9 cellular contexts compared by ENCODE assay signal in genomic region chr1:207316622-207317510, GRCh38. TPM values are rescaled to one million over a fixed set of nuclear protein-coding genes. Genes with fewer than 3 reads are reported as not detected.
DNase-seq lines count a peak whose midpoint lies in the region; ATAC-seq and TF ChIP-seq lines count a peak whose summit lies in the region.
"Had no signal": no experiment of that assay in that cellular context is flagged by ENCODE, and none has a peak within 500 bp of the region (broad histone marks: within the 10 kb centered on the region; RNA-seq: fewer than 3 reads in every experiment).

No MANE protein-coding gene starts in this region.

- peak overlapping the region; percentile 0 for H3K27ac ChIP-seq in colonic mucosa
- peak overlapping the region; percentile 98 for H3K27ac ChIP-seq in neutrophil

- DNase-seq in Calu3 (peak; percentile 88), NCI-H2196 (lab: John Stamatoyannopoulos, UW; ENCODE audit: unreplicated experiment) (peak; percentile 55), colonic mucosa (peak; percentile 55), germinal center (ENCODE audit: low spot score) (no peak), nucleus accumbens (lab: John Stamatoyannopoulos, UW) (no peak)
- DNase-seq in natural killer cell treated with Interleukin-12 subunit alpha and Interleukin-12 subunit beta and Interleukin-15 and Interleukin-18, amount 100 ng/mL, for 72 hours (ENCODE audit: low spot score): no peak
- DNase-seq: NCI-H2227 treated with DMSO at 0.1 percent for 48 hours had no signal

- H3K4me3 ChIP-seq in colonic mucosa (no peak overlapping the region), neutrophil (ENCODE audit: low read depth in 1 of 2, low read length in 1 of 2) (peak overlapping the region; percentile 2 to 29)

- no peaks in the 10 kb centered on the region for H3K27me3 ChIP-seq in colonic mucosa
- no peaks in the 10 kb centered on the region for H3K27me3 ChIP-seq in neutrophil

- peak overlapping the region; percentile 66 for H3K27ac Mint-ChIP-seq in Calu3 (ENCODE audit: unreplicated experiment)
- H3K27ac Mint-ChIP-seq in natural killer cell treated with Interleukin-12 subunit alpha and Interleukin-12 subunit beta and Interleukin-15 and Interleukin-18, amount 100 ng/mL, for 72 hours: no peak overlapping the region

- no peak overlapping the region for H3K9ac ChIP-seq in colonic mucosa (ENCODE audit: low read depth in 2 of 2, low read length in 2 of 2)

- peak overlapping the region; percentile 17 for H3K4me3 Mint-ChIP-seq in Calu3 (ENCODE audit: low read depth, unreplicated experiment)
- no peak overlapping the region for H3K4me3 Mint-ChIP-seq in natural killer cell treated with Interleukin-12 subunit alpha and Interleukin-12 subunit beta and Interleukin-15 and Interleukin-18, amount 100 ng/mL, for 72 hours

- H3K9me3 ChIP-seq in colonic mucosa (no peaks in the 10 kb centered on the region), neutrophil (no peaks in the 10 kb centered on the region)

- H3K36me3 Mint-ChIP-seq in Calu3 (ENCODE audit: insufficient read depth, unreplicated experiment): peaks cover 38% of the 10 kb centered on the region
- H3K36me3 Mint-ChIP-seq in natural killer cell treated with Interleukin-12 subunit alpha and Interleukin-12 subunit beta and Interleukin-15 and Interleukin-18, amount 100 ng/mL, for 72 hours: no peaks in the 10 kb centered on the region

- ATAC-seq in natural killer cell treated with Interleukin-12 subunit alpha and Interleukin-12 subunit beta and Interleukin-15 and Interleukin-18, amount 100 ng/mL, for 72 hours: no peak
- ATAC-seq in HG03378 (IDR thresholded peaks at IDR 0.05; ENCODE audit: unreplicated experiment): no peak

- intact Hi-C loops in Calu3 (cut with micrococcal nuclease; ENCODE audit: unreplicated experiment): loop anchor here (2.0 to 5.0 kb wide), 7 partner anchors 18 to 232 kb away; no protein-coding TSS in a partner anchor
- intact Hi-C loops in colonic mucosa (cut with DNase I): no loop called here

- peaks cover 42% of the 10 kb centered on the region for H3K4me1 Mint-ChIP-seq in Calu3 (ENCODE audit: low read depth, unreplicated experiment)
- peaks cover 22 to 24% of the 10 kb centered on the region in 2 donors for H3K4me1 Mint-ChIP-seq in natural killer cell treated with Interleukin-12 subunit alpha and Interleukin-12 subunit beta and Interleukin-15 and Interleukin-18, amount 100 ng/mL, for 72 hours (ENCODE audit: low read depth in 2 of 2)

- no peaks in the 10 kb centered on the region for H3K27me3 Mint-ChIP-seq in Calu3 (ENCODE audit: unreplicated experiment)
- peaks cover 0 to 7% of the 10 kb centered on the region in 2 donors for H3K27me3 Mint-ChIP-seq in natural killer cell treated with Interleukin-12 subunit alpha and Interleukin-12 subunit beta and Interleukin-15 and Interleukin-18, amount 100 ng/mL, for 72 hours

- no peaks in the 10 kb centered on the region for H3K36me3 ChIP-seq in colonic mucosa
- no peaks in the 10 kb centered on the region for H3K36me3 ChIP-seq in neutrophil

- TF ChIP-seq CTCF in Calu3 (IDR thresholded peaks at IDR 0.05; ENCODE audit: unreplicated experiment) (no peak), colonic mucosa (IDR thresholded peaks at IDR 0.05) (no peak), neutrophil (IDR thresholded peaks at IDR 0.05) (no peak)

- H3K4me1 ChIP-seq in colonic mucosa: peaks cover 6% of the 10 kb centered on the region
- H3K4me1 ChIP-seq in neutrophil (ENCODE audit: control insufficient read depth in 1 of 2, insufficient read depth in 1 of 2, low read depth in 1 of 2, low read length in 1 of 2): peaks cover 67 to 68% of the 10 kb centered on the region in 2 experiments

- no peaks in the 10 kb centered on the region for H3K9me3 Mint-ChIP-seq in Calu3 (ENCODE audit: low read depth, unreplicated experiment)
- H3K9me3 Mint-ChIP-seq in natural killer cell treated with Interleukin-12 subunit alpha and Interleukin-12 subunit beta and Interleukin-15 and Interleukin-18, amount 100 ng/mL, for 72 hours: no peaks in the 10 kb centered on the region

- BruUV-seq in Calu3 (replicated peaks; lab: Mats Ljungman, UMichigan): no TSS peak

- CTCF ChIA-PET in Calu3 (lab: Charles Lee): interaction anchor here (0.6 to 0.7 kb wide), 2 partner anchors 88 to 122 kb away, joined by 3 read pairs; no protein-coding TSS in a partner anchor

RNA-seq across cellular contexts. Expression of gene CD55, which starts 4.6 kb away (rescaled TPM):
- total RNA-seq in Calu3 (2022) (106 and 126 TPM in 2 replicates), colonic mucosa (10 to 100 TPM; 49.4 to 70.7 TPM)
- total RNA-seq in natural killer cell treated with Interleukin-12 subunit alpha and Interleukin-12 subunit beta and Interleukin-15 and Interleukin-18, amount 100 ng/mL, for 72 hours: 10 to 100 TPM; 41.5 to 84.0 TPM

Comparison
In these comparisons a context has a peak if more than half of its experiments do, and no peak if none do; other contexts are left out.
1. DNase-seq: peak in Calu3 (single experiment), NCI-H2196 (single experiment) and colonic mucosa (single experiment); none in natural killer cell treated with Interleukin-12 subunit alpha and Interleukin-12 subunit beta and Interleukin-15 and Interleukin-18, amount 100 ng/mL, for 72 hours (single experiment), germinal center (single experiment) and nucleus accumbens (0 of 56).